1 cellular context compared by ENCODE assay signal in genomic region chr2:170292415-170292814, GRCh38.
TF ChIP-seq lines count a peak whose summit lies in the region.

No MANE protein-coding gene starts in this region.

TF ChIP-seq in GM23338, 12 proteins besides CTCF, POLR2A, EP300 and RAD21 (continued from another document):
- TF ChIP-seq ZNF462 (CRISPR knock-in tag; IDR thresholded peaks at IDR 0.05): no peak
- no peak for TF ChIP-seq CREB1 (CRISPR knock-in tag; IDR thresholded peaks at IDR 0.05; ENCODE audit: low read depth)
